11 cellular contexts compared by ENCODE assay signal in genomic region chr10:12588091-12588850, GRCh38.
DNase-seq lines count a peak whose midpoint lies in the region; ATAC-seq and TF ChIP-seq lines count a peak whose summit lies in the region.
"Had no signal": no experiment of that assay in that cellular context is flagged by ENCODE, and none has a peak within 500 bp of the region (broad histone marks: within the 10 kb centered on the region; RNA-seq: fewer than 3 reads in every experiment).

No MANE protein-coding gene starts in this region.

- peak overlapping the region in 1 of 12 donors; percentile 34 for H3K4me3 ChIP-seq in heart left ventricle
- peak overlapping the region; percentile 17 to 45 for H3K4me3 ChIP-seq in duodenal mucosa (ENCODE audit: low read depth in 1 of 2, low read length in 2 of 2)
- no peak overlapping the region for H3K4me3 ChIP-seq in transverse colon

- no peak overlapping the region for H3K27ac ChIP-seq in heart left ventricle
- H3K27ac ChIP-seq in duodenal mucosa (ENCODE audit: low read depth, low read length) = no peak overlapping the region
- H3K27ac ChIP-seq in transverse colon = peak overlapping the region in 3 of 4 donors; percentile 3 to 27 (median 23)

- WGBS in heart left ventricle, 4 donors = 70 to 79% (median 77%) methylated on average over 12 of the region's 12 CpGs
- 48 to 72% methylated on average over 7 to 12 of the region's 12 CpGs for WGBS in transverse colon (ENCODE audit: low coverage in 1 of 2), 2 donors

- intact Hi-C loops in cardiac septum (cut with DNase I) (no loop called here), heart left ventricle (cut with DNase I) (no loop called here), transverse colon (cut with DNase I; ENCODE audit: low total_unique reads) (no loop called here)

- H3K9me3 ChIP-seq in heart left ventricle (no peaks in the 10 kb centered on the region), duodenal mucosa (ENCODE audit: control insufficient read depth in 1 of 2, low read length in 2 of 2) (no peaks in the 10 kb centered on the region), transverse colon (no peaks in the 10 kb centered on the region)

- in situ Hi-C loops in transverse colon (cut with MboI; ENCODE audit: low pct_ligation_motif_present in 1 of 4, low pct_unique_long_range_greater_than_20kb in 1 of 4, low sequenced_read_pairs in 3 of 4) = no loop called here

- H3K9ac ChIP-seq in duodenal mucosa (ENCODE audit: low read depth in 1 of 2, low read length in 2 of 2) = peak overlapping the region in 1 of 2 donors; percentile 8

- H3K4me1 ChIP-seq in heart left ventricle (peaks cover 0 to 11% (median 0%) of the 10 kb centered on the region in 12 donors), duodenal mucosa (ENCODE audit: control insufficient read depth in 1 of 2, insufficient read depth in 2 of 2, low read length in 2 of 2) (peaks cover 9 to 10% of the 10 kb centered on the region in 2 donors), transverse colon (peaks cover 0 to 11% (median 6%) of the 10 kb centered on the region in 4 donors)

- DNase-seq in cardiac septum (ENCODE audit: low spot score) (peak; percentile 33), heart left ventricle (no peak), NCI-H345 (lab: John Stamatoyannopoulos, UW) (peak; percentile 57), transverse colon (peak; percentile 24), cortex of kidney (lab: John Stamatoyannopoulos, UW) (no peak), superior temporal gyrus (ENCODE audit: extremely low spot score) (no peak)
- DNase-seq: amygdala, DMS 273 treated with DMSO at 0.1 percent for 48 hours had no signal

- H3K36me3 ChIP-seq in heart left ventricle (no peaks in the 10 kb centered on the region), duodenal mucosa (ENCODE audit: control insufficient read depth in 1 of 2, insufficient read depth in 2 of 2, low read length in 2 of 2) (no peaks in the 10 kb centered on the region), transverse colon (no peaks in the 10 kb centered on the region)

- TF ChIP-seq EP300 in transverse colon (IDR thresholded peaks at IDR 0.05; ENCODE audit: low read depth) = no peak

- ATAC-seq in heart left ventricle (no peak), HG02763 (IDR thresholded peaks at IDR 0.05; ENCODE audit: unreplicated experiment) (no peak)
- ATAC-seq: SK-N-SH treated with all-trans-retinoic acid at 6 μM for 48 hours had no signal

- H3K27me3 ChIP-seq in heart left ventricle (no peaks in the 10 kb centered on the region), duodenal mucosa (ENCODE audit: control insufficient read depth in 1 of 2, insufficient read depth in 2 of 2, low read length in 2 of 2) (no peaks in the 10 kb centered on the region), transverse colon (no peaks in the 10 kb centered on the region)

- no peak for TF ChIP-seq CTCF in heart left ventricle (IDR thresholded peaks at IDR 0.05)
- no peak for TF ChIP-seq CTCF in transverse colon (IDR thresholded peaks at IDR 0.05)

- TF ChIP-seq POLR2A in heart left ventricle (IDR thresholded peaks at IDR 0.05) = no peak
- TF ChIP-seq POLR2A in transverse colon (IDR thresholded peaks at IDR 0.05) = no peak

Comparison
In these comparisons a context has a peak if more than half of its experiments do, and no peak if none do; other contexts are left out.
1. DNase-seq: peak in cardiac septum (single experiment), NCI-H345 (single experiment) and transverse colon (single experiment); none in heart left ventricle (0 of 5), cortex of kidney (single experiment) and superior temporal gyrus (single experiment).
2. H3K27ac ChIP-seq: peak in transverse colon (3 of 4); none in heart left ventricle (0 of 12) and duodenal mucosa (single experiment).
3. H3K4me3 ChIP-seq: peak in duodenal mucosa (2 of 2); none in transverse colon (0 of 4).